In genomic region chr3:183548262-183548769, GRCh38 we compare ENCODE assay signal across 10 cellular contexts. TPM values are rescaled to one million over a fixed set of nuclear protein-coding genes. Genes with fewer than 3 reads are reported as not detected.
DNase-seq lines count a peak whose midpoint lies in the region; ATAC-seq, FAIRE-seq and TF ChIP-seq lines count a peak whose summit lies in the region.
"Had no signal": no experiment of that assay in that cellular context is flagged by ENCODE, and none has a peak within 500 bp of the region (broad histone marks: within the 10 kb centered on the region; RNA-seq: fewer than 3 reads in every experiment).

No MANE protein-coding gene starts in this region.

- TF ChIP-seq CTCF in SU-DHL-6 (IDR thresholded peaks at IDR 0.05; ENCODE audit: insufficient read depth, low read length, poor library complexity, severe bottlenecking): no peak
- no peak for TF ChIP-seq CTCF in hepatocyte (IDR thresholded peaks at IDR 0.05; ENCODE audit: poor library complexity)

- no peak overlapping the region for H3K4me3 Mint-ChIP-seq in activated CD4-positive, alpha-beta T cell treated with anti-CD3 and anti-CD28 coated beads for 36 hours
- H3K4me3 Mint-ChIP-seq: activated T-helper 17 cell treated with anti-CD3 and anti-CD28 coated beads, Interleukin-2, amount 50 U/mL, for 72 hours had no signal

- H2AFZ ChIP-seq in SU-DHL-6 (ENCODE audit: low read depth, low read length, severe bottlenecking) (no peak overlapping the region), hepatocyte (no peak overlapping the region)

- H3K9me3 ChIP-seq in SU-DHL-6 (ENCODE audit: insufficient read depth, low read length) (no peaks in the 10 kb centered on the region), hepatocyte (ENCODE audit: low read depth) (no peaks in the 10 kb centered on the region), small intestine (ENCODE audit: control insufficient read depth, low read depth) (no peaks in the 10 kb centered on the region)
- H3K9me3 ChIP-seq: heart left ventricle had no signal

- 23% methylated on average over 2 of the region's 2 CpGs for WGBS in hepatocyte (ENCODE audit: low lambda C conversion rate, missing lambda C conversion rate)
- WGBS in small intestine, 3 donors: 13 to 69% (median 27%) methylated on average over 2 of the region's 2 CpGs

- H3K4me2 ChIP-seq in SU-DHL-6 (ENCODE audit: low read depth, low read length, poor library complexity, severe bottlenecking) (peak overlapping the region; percentile 0), hepatocyte (peak overlapping the region; percentile 39)

- peaks cover 50% of the 10 kb centered on the region for H3K36me3 Mint-ChIP-seq in activated CD4-positive, alpha-beta T cell treated with anti-CD3 and anti-CD28 coated beads for 36 hours (ENCODE audit: low read depth)

- H3K9ac ChIP-seq in SU-DHL-6 (ENCODE audit: low read length): no peak overlapping the region

- H3F3A ChIP-seq in SU-DHL-6 (ENCODE audit: insufficient read depth): peaks cover 34% of the 10 kb centered on the region

- no peaks in the 10 kb centered on the region for H3K27me3 ChIP-seq in SU-DHL-6 (ENCODE audit: low read length)
- no peaks in the 10 kb centered on the region for H3K27me3 ChIP-seq in hepatocyte
- H3K27me3 ChIP-seq in small intestine (ENCODE audit: control insufficient read depth in 2 of 2, insufficient read depth in 2 of 2, low read length in 2 of 2): no peaks in the 10 kb centered on the region
- H3K27me3 ChIP-seq: heart left ventricle had no signal

- ATAC-seq in activated CD4-positive, alpha-beta T cell treated with anti-CD3 and anti-CD28 coated beads for 36 hours: no peak
- ATAC-seq: activated T-helper 17 cell treated with anti-CD3 and anti-CD28 coated beads, Interleukin-2, amount 50 U/mL, for 72 hours; heart left ventricle had no signal

- CTCF ChIA-PET in activated CD4-positive, alpha-beta T cell treated with anti-CD3 and anti-CD28 coated beads for 36 hours (lab: Charles Lee): interaction anchor here (1.3 kb wide), 1 partner anchor 12 kb away, joined by 3 read pairs; no protein-coding TSS in a partner anchor

- H3K36me3 ChIP-seq in SU-DHL-6 (ENCODE audit: low read length): peaks cover 13% of the 10 kb centered on the region
- no peaks in the 10 kb centered on the region for H3K36me3 ChIP-seq in hepatocyte (replicated peaks; ENCODE audit: insufficient read depth, low read depth)
- H3K36me3 ChIP-seq in small intestine (ENCODE audit: control insufficient read depth in 2 of 2, insufficient read depth in 2 of 2, low read length in 2 of 2): no peaks in the 10 kb centered on the region
- H3K36me3 ChIP-seq: heart left ventricle had no signal

- H3K27me3 Mint-ChIP-seq in activated CD4-positive, alpha-beta T cell treated with anti-CD3 and anti-CD28 coated beads for 36 hours: no peaks in the 10 kb centered on the region
- H3K27me3 Mint-ChIP-seq: activated T-helper 17 cell treated with anti-CD3 and anti-CD28 coated beads, Interleukin-2, amount 50 U/mL, for 72 hours had no signal

- H3K27ac ChIP-seq in SU-DHL-6 (ENCODE audit: low read depth, low read length) (0 out of 2 replicates have a peak overlapping the region, but pooled peaks have one; percentile 6), hepatocyte (peak overlapping the region; percentile 89), small intestine (ENCODE audit: low read depth in 1 of 2, low read length in 1 of 2) (peak overlapping the region; percentile 50 to 81)
- H3K27ac ChIP-seq: heart left ventricle had no signal

- POLR2A ChIA-PET in activated CD4-positive, alpha-beta T cell treated with anti-CD3 and anti-CD28 coated beads for 36 hours (lab: Charles Lee): interaction anchor here (0.6 kb wide), 1 partner anchor 1013 kb away, joined by 3 read pairs; no protein-coding TSS in a partner anchor

- H3K4me3 ChIP-seq in SU-DHL-6 (ENCODE audit: insufficient read depth, low read length, poor library complexity, severe bottlenecking) (no peak overlapping the region), hepatocyte (no peak overlapping the region), small intestine (ENCODE audit: low read depth in 1 of 2, low read length in 2 of 2) (no peak overlapping the region)
- H3K4me3 ChIP-seq: heart left ventricle had no signal

- DNase-seq in activated CD4-positive, alpha-beta T cell treated with anti-CD3 and anti-CD28 coated beads for 36 hours: no peak
- no peak for DNase-seq in activated CD4-positive, alpha-beta T cell treated with anti-CD3 and anti-CD28 coated beads, Interleukin-2, amount 50 U/mL, for 4 hours
- DNase-seq in hepatocyte (ENCODE audit: low spot score) (peak; percentile 84), small intestine (peak; percentile 98), NCI-H524 treated with DMSO at 0.1 percent for 48 hours (lab: John Stamatoyannopoulos, UW) (no peak), posterior vena cava (ENCODE audit: low spot score) (no peak)
- DNase-seq in activated CD4-positive, CD25-positive, alpha-beta regulatory T cell treated with anti-CD3 and anti-CD28 coated beads, Interleukin-2, amount 50 U/mL, for 72 hours: no peak
- DNase-seq: heart left ventricle had no signal

- no peaks in the 10 kb centered on the region for H3K9me3 Mint-ChIP-seq in activated CD4-positive, alpha-beta T cell treated with anti-CD3 and anti-CD28 coated beads for 36 hours (ENCODE audit: low read depth)
- H3K9me3 Mint-ChIP-seq: activated T-helper 17 cell treated with anti-CD3 and anti-CD28 coated beads, Interleukin-2, amount 50 U/mL, for 72 hours had no signal

- peaks cover 76% of the 10 kb centered on the region for H3K4me1 Mint-ChIP-seq in activated CD4-positive, alpha-beta T cell treated with anti-CD3 and anti-CD28 coated beads for 36 hours

- intact Hi-C loops in activated CD4-positive, alpha-beta T cell treated with anti-CD3 and anti-CD28 coated beads for 36 hours (cut with DNase I, micrococcal nuclease): no loop called here
- intact Hi-C loops in posterior vena cava (cut with DNase I): no loop called here

- H3K4me1 ChIP-seq in hepatocyte (ENCODE audit: insufficient read depth) (peaks cover 12% of the 10 kb centered on the region), small intestine (ENCODE audit: control insufficient read depth in 2 of 2, insufficient read depth in 1 of 2, low read depth in 1 of 2, low read length in 1 of 2) (peaks cover 3 to 6% of the 10 kb centered on the region in 2 donors)

- peak overlapping the region; percentile 23 for H3K27ac Mint-ChIP-seq in activated CD4-positive, alpha-beta T cell treated with anti-CD3 and anti-CD28 coated beads for 36 hours
- H3K27ac Mint-ChIP-seq: activated T-helper 17 cell treated with anti-CD3 and anti-CD28 coated beads, Interleukin-2, amount 50 U/mL, for 72 hours had no signal

- H4K20me1 ChIP-seq in SU-DHL-6 (ENCODE audit: low read depth, low read length): no peaks in the 10 kb centered on the region; the same call in 1 of the 2 replicates
- no peaks in the 10 kb centered on the region for H4K20me1 ChIP-seq in hepatocyte (ENCODE audit: insufficient read depth, poor library complexity, severe bottlenecking)

- H3K9me2 ChIP-seq in SU-DHL-6 (replicated peaks; ENCODE audit: insufficient read depth, low read length) (no peaks in the 10 kb centered on the region), hepatocyte (replicated peaks; ENCODE audit: insufficient read depth) (no peaks in the 10 kb centered on the region)

- H3K79me2 ChIP-seq in SU-DHL-6 (ENCODE audit: insufficient read depth, low read length) (peaks cover 95% of the 10 kb centered on the region), hepatocyte (no peaks in the 10 kb centered on the region)

- no peak for FAIRE-seq in small intestine (lab: Jason Lieb, UNC)

RNA-seq across cellular contexts. Expression of gene KLHL6, which starts 7.2 kb away (rescaled TPM):
- 10 to 100 TPM; 62.8 to 64.7 TPM for total RNA-seq in activated CD4-positive, alpha-beta T cell treated with anti-CD3 and anti-CD28 coated beads for 36 hours
- total RNA-seq in hepatocyte (0.16 and 0.17 TPM in 2 replicates), posterior vena cava (1 to 10 TPM; 2.0 to 3.0 TPM)
- polyA plus RNA-seq in hepatocyte (0.04 TPM in 1 of 2 replicates, not detected in the other), small intestine (1 to 10 TPM in 2 of 3 donors, under 1 TPM in 1; 0.22 to 2.0 (median 1.1) TPM)

Comparison
In these comparisons a context has a peak if more than half of its experiments do, and no peak if none do; other contexts are left out.
1. DNase-seq: peak in hepatocyte (single experiment) and small intestine (single experiment); none in activated CD4-positive, alpha-beta T cell treated with anti-CD3 and anti-CD28 coated beads for 36 hours (single experiment), activated CD4-positive, alpha-beta T cell treated with anti-CD3 and anti-CD28 coated beads, Interleukin-2, amount 50 U/mL, for 4 hours (0 of 2), activated CD4-positive, CD25-positive, alpha-beta regulatory T cell treated with anti-CD3 and anti-CD28 coated beads, Interleukin-2, amount 50 U/mL, for 72 hours (single experiment), NCI-H524 treated with DMSO at 0.1 percent for 48 hours (single experiment) and posterior vena cava (single experiment).
2. H3K27ac ChIP-seq: peak in every context shown above with its lines; median percentile 89 in hepatocyte; 66 in small intestine; 6 in SU-DHL-6.
3. RNA of gene KLHL6, which starts 7.2 kb away (total RNA-seq): 62.8 to 64.7 TPM in activated CD4-positive, alpha-beta T cell treated with anti-CD3 and anti-CD28 coated beads for 36 hours; 2.0 to 3.0 TPM in posterior vena cava and 0.16 to 0.17 TPM in hepatocyte; every median in the first group is over 10 times any median in the second.